In genomic region chr12:50099302-50100008, GRCh38 we compare ENCODE assay signal across 1 cellular context.
TF ChIP-seq lines count a peak whose summit lies in the region.

No MANE protein-coding gene starts in this region.

TF ChIP-seq in K562, 482 proteins besides CTCF, POLR2A, EP300 and RAD21:
- no peak for TF ChIP-seq CBX1 (IDR thresholded peaks at IDR 0.05; ENCODE audit: low read depth)
- TF ChIP-seq, protein P1, sequence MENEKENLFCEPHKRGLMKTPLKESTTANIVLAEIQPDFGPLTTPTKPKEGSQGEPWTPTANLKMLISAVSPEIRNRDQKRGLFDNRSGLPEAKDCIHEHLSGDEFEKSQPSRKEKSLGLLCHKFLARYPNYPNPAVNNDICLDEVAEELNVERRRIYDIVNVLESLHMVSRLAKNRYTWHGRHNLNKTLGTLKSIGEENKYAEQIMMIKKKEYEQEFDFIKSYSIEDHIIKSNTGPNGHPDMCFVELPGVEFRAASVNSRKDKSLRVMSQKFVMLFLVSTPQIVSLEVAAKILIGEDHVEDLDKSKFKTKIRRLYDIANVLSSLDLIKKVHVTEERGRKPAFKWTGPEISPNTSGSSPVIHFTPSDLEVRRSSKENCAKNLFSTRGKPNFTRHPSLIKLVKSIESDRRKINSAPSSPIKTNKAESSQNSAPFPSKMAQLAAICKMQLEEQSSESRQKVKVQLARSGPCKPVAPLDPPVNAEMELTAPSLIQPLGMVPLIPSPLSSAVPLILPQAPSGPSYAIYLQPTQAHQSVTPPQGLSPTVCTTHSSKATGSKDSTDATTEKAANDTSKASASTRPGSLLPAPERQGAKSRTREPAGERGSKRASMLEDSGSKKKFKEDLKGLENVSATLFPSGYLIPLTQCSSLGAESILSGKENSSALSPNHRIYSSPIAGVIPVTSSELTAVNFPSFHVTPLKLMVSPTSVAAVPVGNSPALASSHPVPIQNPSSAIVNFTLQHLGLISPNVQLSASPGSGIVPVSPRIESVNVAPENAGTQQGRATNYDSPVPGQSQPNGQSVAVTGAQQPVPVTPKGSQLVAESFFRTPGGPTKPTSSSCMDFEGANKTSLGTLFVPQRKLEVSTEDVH (IDR thresholded peaks at IDR 0.05; ENCODE audit: low read depth, partially characterized antibody), result no peak
- no peak for TF ChIP-seq ZNF77 (CRISPR knock-in tag; IDR thresholded peaks at IDR 0.05)
- no peak for TF ChIP-seq FOXK1 (CRISPR knock-in tag; IDR thresholded peaks at IDR 0.05; ENCODE audit: borderline replicate concordance)
- TF ChIP-seq STAT5B (CRISPR knock-in tag; IDR thresholded peaks at IDR 0.05), result no peak
- TF ChIP-seq, protein P2, sequence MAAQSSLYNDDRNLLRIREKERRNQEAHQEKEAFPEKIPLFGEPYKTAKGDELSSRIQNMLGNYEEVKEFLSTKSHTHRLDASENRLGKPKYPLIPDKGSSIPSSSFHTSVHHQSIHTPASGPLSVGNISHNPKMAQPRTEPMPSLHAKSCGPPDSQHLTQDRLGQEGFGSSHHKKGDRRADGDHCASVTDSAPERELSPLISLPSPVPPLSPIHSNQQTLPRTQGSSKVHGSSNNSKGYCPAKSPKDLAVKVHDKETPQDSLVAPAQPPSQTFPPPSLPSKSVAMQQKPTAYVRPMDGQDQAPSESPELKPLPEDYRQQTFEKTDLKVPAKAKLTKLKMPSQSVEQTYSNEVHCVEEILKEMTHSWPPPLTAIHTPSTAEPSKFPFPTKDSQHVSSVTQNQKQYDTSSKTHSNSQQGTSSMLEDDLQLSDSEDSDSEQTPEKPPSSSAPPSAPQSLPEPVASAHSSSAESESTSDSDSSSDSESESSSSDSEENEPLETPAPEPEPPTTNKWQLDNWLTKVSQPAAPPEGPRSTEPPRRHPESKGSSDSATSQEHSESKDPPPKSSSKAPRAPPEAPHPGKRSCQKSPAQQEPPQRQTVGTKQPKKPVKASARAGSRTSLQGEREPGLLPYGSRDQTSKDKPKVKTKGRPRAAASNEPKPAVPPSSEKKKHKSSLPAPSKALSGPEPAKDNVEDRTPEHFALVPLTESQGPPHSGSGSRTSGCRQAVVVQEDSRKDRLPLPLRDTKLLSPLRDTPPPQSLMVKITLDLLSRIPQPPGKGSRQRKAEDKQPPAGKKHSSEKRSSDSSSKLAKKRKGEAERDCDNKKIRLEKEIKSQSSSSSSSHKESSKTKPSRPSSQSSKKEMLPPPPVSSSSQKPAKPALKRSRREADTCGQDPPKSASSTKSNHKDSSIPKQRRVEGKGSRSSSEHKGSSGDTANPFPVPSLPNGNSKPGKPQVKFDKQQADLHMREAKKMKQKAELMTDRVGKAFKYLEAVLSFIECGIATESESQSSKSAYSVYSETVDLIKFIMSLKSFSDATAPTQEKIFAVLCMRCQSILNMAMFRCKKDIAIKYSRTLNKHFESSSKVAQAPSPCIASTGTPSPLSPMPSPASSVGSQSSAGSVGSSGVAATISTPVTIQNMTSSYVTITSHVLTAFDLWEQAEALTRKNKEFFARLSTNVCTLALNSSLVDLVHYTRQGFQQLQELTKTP (IDR thresholded peaks at IDR 0.05; ENCODE audit: low read depth in 1 of 2, partially characterized antibody in 2 of 2), result no peak
- no peak for TF ChIP-seq TAF1 (IDR thresholded peaks at IDR 0.05; ENCODE audit: control insufficient read depth, extremely low read depth, insufficient read depth, low read length, severe bottlenecking)
- no peak for TF ChIP-seq ZKSCAN8 (CRISPR knock-in tag; IDR thresholded peaks at IDR 0.05)
- no peak for TF ChIP-seq RBBP5 (IDR thresholded peaks at IDR 0.05; ENCODE audit: borderline replicate concordance, insufficient read depth, low read length, poor library complexity, severe bottlenecking)
- TF ChIP-seq FOS (IDR thresholded peaks at IDR 0.05; ENCODE audit: extremely low read depth, insufficient read length), result no peak
- TF ChIP-seq TCFL5 (CRISPR knock-in tag; conservative IDR thresholded peaks at IDR 0.05), result no peak
- no peak for TF ChIP-seq ZKSCAN1 (IDR thresholded peaks at IDR 0.05; ENCODE audit: low read depth, low read length)
- TF ChIP-seq, protein P3, sequence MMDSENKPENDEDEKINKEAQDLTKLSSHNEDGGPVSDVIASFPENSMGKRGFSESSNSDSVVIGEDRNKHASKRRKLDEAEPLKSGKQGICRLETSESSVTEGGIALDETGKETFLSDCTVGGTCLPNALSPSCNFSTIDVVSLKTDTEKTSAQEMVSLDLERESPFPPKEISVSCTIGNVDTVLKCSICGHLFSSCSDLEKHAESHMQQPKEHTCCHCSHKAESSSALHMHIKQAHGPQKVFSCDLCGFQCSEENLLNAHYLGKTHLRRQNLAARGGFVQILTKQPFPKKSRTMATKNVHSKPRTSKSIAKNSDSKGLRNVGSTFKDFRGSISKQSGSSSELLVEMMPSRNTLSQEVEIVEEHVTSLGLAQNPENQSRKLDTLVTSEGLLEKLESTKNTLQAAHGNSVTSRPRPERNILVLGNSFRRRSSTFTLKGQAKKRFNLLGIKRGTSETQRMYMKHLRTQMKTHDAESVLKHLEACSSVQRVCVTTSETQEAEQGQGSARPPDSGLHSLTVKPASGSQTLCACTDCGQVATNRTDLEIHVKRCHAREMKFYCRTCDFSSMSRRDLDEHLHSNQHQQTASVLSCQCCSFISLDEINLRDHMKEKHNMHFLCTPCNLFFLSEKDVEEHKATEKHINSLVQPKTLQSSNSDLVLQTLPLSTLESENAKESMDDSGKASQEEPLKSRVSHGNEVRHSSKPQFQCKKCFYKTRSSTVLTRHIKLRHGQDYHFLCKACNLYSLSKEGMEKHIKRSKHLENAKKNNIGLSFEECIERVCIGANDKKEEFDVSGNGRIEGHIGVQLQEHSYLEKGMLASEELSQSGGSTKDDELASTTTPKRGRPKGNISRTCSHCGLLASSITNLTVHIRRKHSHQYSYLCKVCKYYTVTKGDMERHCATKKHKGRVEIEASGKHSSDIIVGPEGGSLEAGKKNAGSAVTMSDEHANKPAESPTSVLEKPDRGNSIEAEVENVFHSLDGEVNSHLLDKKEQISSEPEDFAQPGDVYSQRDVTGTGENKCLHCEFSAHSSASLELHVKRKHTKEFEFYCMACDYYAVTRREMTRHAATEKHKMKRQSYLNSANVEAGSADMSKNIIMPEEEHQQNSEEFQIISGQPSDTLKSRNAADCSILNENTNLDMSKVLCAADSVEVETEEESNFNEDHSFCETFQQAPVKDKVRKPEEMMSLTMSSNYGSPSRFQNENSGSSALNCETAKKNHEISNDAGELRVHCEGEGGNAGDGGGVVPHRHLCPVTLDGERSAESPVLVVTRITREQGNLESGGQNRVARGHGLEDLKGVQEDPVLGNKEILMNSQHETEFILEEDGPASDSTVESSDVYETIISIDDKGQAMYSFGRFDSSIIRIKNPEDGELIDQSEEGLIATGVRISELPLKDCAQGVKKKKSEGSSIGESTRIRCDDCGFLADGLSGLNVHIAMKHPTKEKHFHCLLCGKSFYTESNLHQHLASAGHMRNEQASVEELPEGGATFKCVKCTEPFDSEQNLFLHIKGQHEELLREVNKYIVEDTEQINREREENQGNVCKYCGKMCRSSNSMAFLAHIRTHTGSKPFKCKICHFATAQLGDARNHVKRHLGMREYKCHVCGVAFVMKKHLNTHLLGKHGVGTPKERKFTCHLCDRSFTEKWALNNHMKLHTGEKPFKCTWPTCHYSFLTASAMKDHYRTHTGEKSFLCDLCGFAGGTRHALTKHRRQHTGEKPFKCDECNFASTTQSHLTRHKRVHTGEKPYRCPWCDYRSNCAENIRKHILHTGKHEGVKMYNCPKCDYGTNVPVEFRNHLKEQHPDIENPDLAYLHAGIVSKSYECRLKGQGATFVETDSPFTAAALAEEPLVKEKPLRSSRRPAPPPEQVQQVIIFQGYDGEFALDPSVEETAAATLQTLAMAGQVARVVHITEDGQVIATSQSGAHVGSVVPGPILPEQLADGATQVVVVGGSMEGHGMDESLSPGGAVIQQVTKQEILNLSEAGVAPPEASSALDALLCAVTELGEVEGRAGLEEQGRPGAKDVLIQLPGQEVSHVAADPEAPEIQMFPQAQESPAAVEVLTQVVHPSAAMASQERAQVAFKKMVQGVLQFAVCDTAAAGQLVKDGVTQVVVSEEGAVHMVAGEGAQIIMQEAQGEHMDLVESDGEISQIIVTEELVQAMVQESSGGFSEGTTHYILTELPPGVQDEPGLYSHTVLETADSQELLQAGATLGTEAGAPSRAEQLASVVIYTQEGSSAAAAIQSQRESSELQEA (IDR thresholded peaks at IDR 0.05; ENCODE audit: low read depth), result no peak
- no peak for TF ChIP-seq NFRKB (IDR thresholded peaks at IDR 0.05; ENCODE audit: low read depth)
- TF ChIP-seq, protein P4, sequence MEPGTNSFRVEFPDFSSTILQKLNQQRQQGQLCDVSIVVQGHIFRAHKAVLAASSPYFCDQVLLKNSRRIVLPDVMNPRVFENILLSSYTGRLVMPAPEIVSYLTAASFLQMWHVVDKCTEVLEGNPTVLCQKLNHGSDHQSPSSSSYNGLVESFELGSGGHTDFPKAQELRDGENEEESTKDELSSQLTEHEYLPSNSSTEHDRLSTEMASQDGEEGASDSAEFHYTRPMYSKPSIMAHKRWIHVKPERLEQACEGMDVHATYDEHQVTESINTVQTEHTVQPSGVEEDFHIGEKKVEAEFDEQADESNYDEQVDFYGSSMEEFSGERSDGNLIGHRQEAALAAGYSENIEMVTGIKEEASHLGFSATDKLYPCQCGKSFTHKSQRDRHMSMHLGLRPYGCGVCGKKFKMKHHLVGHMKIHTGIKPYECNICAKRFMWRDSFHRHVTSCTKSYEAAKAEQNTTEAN (CRISPR knock-in tag; IDR thresholded peaks at IDR 0.05), result no peak
- no peak for TF ChIP-seq CEBPB (tag; IDR thresholded peaks at IDR 0.05)
- no peak for TF ChIP-seq ZFX (CRISPR knock-in tag; IDR thresholded peaks at IDR 0.05)
